Comparison of ENCODE assay signal across 12 cellular contexts in the genomic region with DNA sequence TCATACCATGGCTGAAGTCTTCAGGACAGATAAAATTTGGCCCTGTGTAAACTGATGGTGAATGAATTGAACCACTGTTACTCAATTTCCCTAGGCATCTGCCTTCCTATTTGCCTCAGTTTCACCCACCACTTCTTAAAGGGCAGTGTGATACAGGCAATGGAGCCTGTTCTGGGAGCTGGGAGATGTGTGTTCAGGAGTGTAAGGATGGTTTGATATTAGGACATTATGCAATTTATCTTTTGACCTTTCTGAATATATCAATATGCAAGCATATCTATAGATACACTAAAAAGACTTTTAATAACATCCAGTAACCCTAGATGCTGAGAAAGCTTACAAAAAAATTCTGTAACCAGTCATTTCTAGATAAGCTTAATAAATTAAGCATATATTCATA. TPM values are rescaled to one million over a fixed set of nuclear protein-coding genes. Genes with fewer than 3 reads are reported as not detected.
DNase-seq lines count a peak whose midpoint lies in the region; ATAC-seq and TF ChIP-seq lines count a peak whose summit lies in the region.
"Had no signal": no experiment of that assay in that cellular context is flagged by ENCODE, and none has a peak within 500 bp of the region (broad histone marks: within the 10 kb centered on the region; RNA-seq: fewer than 3 reads in every experiment).

No MANE protein-coding gene starts in this region.

- peaks cover 34% of the 10 kb centered on the region for H3K36me3 Mint-ChIP-seq in GM23338 (ENCODE audit: low read depth)

- H3K9ac ChIP-seq in BLaER1 treated with 17β-estradiol and CSF1 and Interleukin-3, amounts not matched to agents 10 nM and 100 nM: no peak overlapping the region
- H3K9ac ChIP-seq in neural cell (ENCODE audit: low read length): no peak overlapping the region

- no peaks in the 10 kb centered on the region for H3K79me2 ChIP-seq in GM23338 (replicated peaks; ENCODE audit: insufficient read depth)
- H3K79me2 ChIP-seq in neural cell (replicated peaks; ENCODE audit: insufficient read depth, low read length): no peaks in the 10 kb centered on the region

- DNase-seq in GM23338 (ENCODE audit: low spot score): no peak
- no peak for DNase-seq in coronary artery (ENCODE audit: low spot score)
- DNase-seq in activated effector memory CD4-positive, alpha-beta T cell treated with Interleukin-2 at 50 U/mL for 16 hours: no peak
- DNase-seq in activated gamma-delta T cell (lab: John Stamatoyannopoulos, UW): no peak
- no peak for DNase-seq in NCI-H2081 (lab: John Stamatoyannopoulos, UW)

- H3K27ac Mint-ChIP-seq in GM23338: no peak overlapping the region

- TF ChIP-seq CTCF in GM23338 (conservative IDR thresholded peaks at IDR 0.05; ENCODE audit: low read depth in 2 of 2) (no peak), coronary artery (IDR thresholded peaks at IDR 0.05) (no peak), neural cell (IDR thresholded peaks at IDR 0.05; ENCODE audit: poor library complexity, severe bottlenecking) (no peak)

- TF ChIP-seq EP300 in neural cell (conservative IDR thresholded peaks at IDR 0.05; ENCODE audit: poor library complexity, severe bottlenecking): no peak

- H3K4me3 Mint-ChIP-seq in GM23338: no peak overlapping the region

- H3F3A ChIP-seq in GM23338 (replicated peaks; ENCODE audit: low read depth) (no peaks in the 10 kb centered on the region; the same call in 1 of the 2 replicates), neural cell (ENCODE audit: insufficient read depth, low read length, poor library complexity, severe bottlenecking) (no peaks in the 10 kb centered on the region)

- H3K4me1 ChIP-seq in BLaER1 treated with 17β-estradiol and CSF1 and Interleukin-3, amounts not matched to agents 10 nM and 100 nM: peaks cover 0 to 18% (median 4%) of the 10 kb centered on the region in 10 experiments; a peak in 8 of 20 replicates
- 0 out of 2 replicates have a peak, but pooled peaks cover 2% of the 10 kb centered on the region for H3K4me1 ChIP-seq in GM23338 (ENCODE audit: insufficient read depth)

- H2AFZ ChIP-seq in GM23338 (peak overlapping the region; percentile 66; the same call in 1 of the 2 replicates), neural cell (ENCODE audit: low read depth, low read length) (no peak overlapping the region)

- H4K20me1 ChIP-seq in BLaER1 treated with 17β-estradiol and CSF1 and Interleukin-3, amounts not matched to agents 10 nM and 100 nM: no peaks in the 10 kb centered on the region
- H4K20me1 ChIP-seq in GM23338 (replicated peaks; ENCODE audit: insufficient read depth): no peaks in the 10 kb centered on the region
- H4K20me1 ChIP-seq in neural cell (ENCODE audit: insufficient read depth): no peaks in the 10 kb centered on the region

- no peaks in the 10 kb centered on the region for H3K4me1 Mint-ChIP-seq in GM23338

- H3K9me2 ChIP-seq in GM23338 (ENCODE audit: insufficient read depth): no peaks in the 10 kb centered on the region
- no peaks in the 10 kb centered on the region for H3K9me2 ChIP-seq in neural cell (ENCODE audit: insufficient read depth, low read length)

- peak overlapping the region in 5 of 11 experiments; percentile 15 to 54 (median 17); a peak in 4 of 22 replicates for H3K4me2 ChIP-seq in BLaER1 treated with 17β-estradiol and CSF1 and Interleukin-3, amounts not matched to agents 10 nM and 100 nM
- H3K4me2 ChIP-seq in GM23338: peak overlapping the region; percentile 81
- no peak overlapping the region for H3K4me2 ChIP-seq in neural cell (ENCODE audit: low read length)

- no peaks in the 10 kb centered on the region for H3K27me3 ChIP-seq in BLaER1 treated with 17β-estradiol and CSF1 and Interleukin-3, amounts not matched to agents 10 nM and 100 nM
- no peaks in the 10 kb centered on the region for H3K27me3 ChIP-seq in GM23338 (ENCODE audit: insufficient read depth)
- H3K27me3 ChIP-seq in neural cell (ENCODE audit: insufficient read depth, low read depth, low read length): no peaks in the 10 kb centered on the region

- H3K27me3 Mint-ChIP-seq in GM23338 (ENCODE audit: insufficient read depth, low read depth, poor library complexity): no peaks in the 10 kb centered on the region

- no peak for TF ChIP-seq RAD21 in neural cell (conservative IDR thresholded peaks at IDR 0.05)

- H3K36me3 ChIP-seq in BLaER1 treated with 17β-estradiol and CSF1 and Interleukin-3, amounts not matched to agents 10 nM and 100 nM: no peaks in the 10 kb centered on the region
- H3K36me3 ChIP-seq in GM23338 (ENCODE audit: insufficient read depth) (no peaks in the 10 kb centered on the region), neural cell (ENCODE audit: insufficient read depth, low read length) (no peaks in the 10 kb centered on the region)
- H3K36me3 ChIP-seq: neutrophil had no signal

- ATAC-seq in GM23338: no peak
- no peak for ATAC-seq in HG03097 (IDR thresholded peaks at IDR 0.05; ENCODE audit: low FRiP score, unreplicated experiment)

- peaks cover 90% of the 10 kb centered on the region for H3K9me3 Mint-ChIP-seq in GM23338

- peak overlapping the region in 9 of 10 experiments; percentile 54 to 77 (median 70); a peak in 10 of 20 replicates for H3K4me3 ChIP-seq in BLaER1 treated with 17β-estradiol and CSF1 and Interleukin-3, amounts not matched to agents 10 nM and 100 nM
- H3K4me3 ChIP-seq in GM23338: peak overlapping the region; percentile 86
- H3K4me3 ChIP-seq in coronary artery: peak overlapping the region; percentile 92
- H3K4me3 ChIP-seq in neural cell (ENCODE audit: low read length): peak overlapping the region; percentile 80

- no peak overlapping the region for H3K27ac ChIP-seq in BLaER1 treated with 17β-estradiol and CSF1 and Interleukin-3, amounts not matched to agents 10 nM and 100 nM
- no peak overlapping the region for H3K27ac ChIP-seq in GM23338 (ENCODE audit: low read depth)
- H3K27ac ChIP-seq in coronary artery: peak overlapping the region in 1 of 2 donors; percentile 93
- H3K27ac ChIP-seq in neural cell (ENCODE audit: low read length): no peak overlapping the region
- H3K27ac ChIP-seq: neutrophil had no signal

- peaks cover 0 to 10% (median 0%) of the 10 kb centered on the region in 11 experiments; a peak in 4 of 22 replicates for H3K9me3 ChIP-seq in BLaER1 treated with 17β-estradiol and CSF1 and Interleukin-3, amounts not matched to agents 10 nM and 100 nM (replicated peaks in 1 of 11)
- H3K9me3 ChIP-seq in neural cell (ENCODE audit: low read length): no peaks in the 10 kb centered on the region

TF ChIP-seq in GM23338, 12 proteins besides CTCF, POLR2A, EP300 and RAD21 (continues in another document):
- TF ChIP-seq EZH2 (IDR thresholded peaks at IDR 0.05; ENCODE audit: low read depth, unreplicated experiment) (no peak), ETS1 (IDR thresholded peaks at IDR 0.05) (no peak), ZNF114 (CRISPR knock-in tag; IDR thresholded peaks at IDR 0.05) (no peak), ZNF331 (CRISPR knock-in tag; IDR thresholded peaks at IDR 0.05; ENCODE audit: low read depth) (no peak), JUNB (IDR thresholded peaks at IDR 0.05; ENCODE audit: unreplicated experiment) (no peak)

TF ChIP-seq in neural cell, 6 proteins besides CTCF, POLR2A, EP300 and RAD21:
- TF ChIP-seq POLR2AphosphoS5 (IDR thresholded peaks at IDR 0.05) (no peak), SMC3 (conservative IDR thresholded peaks at IDR 0.05; ENCODE audit: poor library complexity) (no peak), MXI1 (conservative IDR thresholded peaks at IDR 0.05; ENCODE audit: poor library complexity, severe bottlenecking) (no peak), TAF1 (IDR thresholded peaks at IDR 0.05; ENCODE audit: low read depth) (no peak), REST (IDR thresholded peaks at IDR 0.05; ENCODE audit: borderline replicate concordance) (no peak), EZH2 (IDR thresholded peaks at IDR 0.05; ENCODE audit: borderline replicate concordance, insufficient read depth, low read length, poor library complexity, severe bottlenecking) (no peak)
TF ChIP-seq in neural cell: peak in this region for 0.

RNA-seq across cellular contexts. Expression of gene IZUMO2, which starts 14.6 kb away (rescaled TPM):
- total RNA-seq in GM23338 (2014; rRNA removed; shearing (Covaris generic)): 3.1 TPM in 1 of 2 replicates, not detected in the other
- 5.0 and 6.2 TPM in 2 replicates for polyA plus RNA-seq in GM23338 (2016; fragmentation: Nextera tagmentation; extraction: Ambion mirVana)
- polyA plus RNA-seq in neural cell: not detected in 2 replicates
- not detected in 2 replicates for polyA minus RNA-seq in neural cell
- total RNA-seq: astrocyte, esophagus mucosa, OCI-LY7 had no signal

RNA-seq across cellular contexts. Expression of gene MYH14, which starts 54.9 kb away (rescaled TPM):
- total RNA-seq in GM23338 (2014; rRNA removed; shearing (Covaris generic)): 25.5 and 27.3 TPM in 2 replicates
- polyA plus RNA-seq in GM23338 (2016; fragmentation: Nextera tagmentation; extraction: Ambion mirVana): 27.5 and 29.1 TPM in 2 replicates
- not detected in 2 replicates for polyA plus RNA-seq in neural cell
- polyA minus RNA-seq in neural cell: under 0.01 and 0.23 TPM in 2 replicates
- total RNA-seq: astrocyte, OCI-LY7 had no signal

Comparison
In these comparisons a context has a peak if more than half of its experiments do, and no peak if none do; other contexts are left out.
1. RNA of gene MYH14, which starts 54.9 kb away (polyA plus RNA-seq): 27.5 to 29.1 TPM in GM23338; not detected in neural cell; every median in the first group is over 10 times any median in the second.
2. Peak in every context shown above with its lines, with median percentiles within 50 percentile points of each other: H3K4me3 ChIP-seq.